In genomic region chr1:36466370-36467026, GRCh38 we compare ENCODE assay signal across 1 cellular context.
TF ChIP-seq lines count a peak whose summit lies in the region.

No MANE protein-coding gene starts in this region.

TF ChIP-seq in HCT116, 20 proteins besides CTCF, POLR2A, EP300 and RAD21 (continued from another document):
- TF ChIP-seq ZBTB33 (IDR thresholded peaks at IDR 0.05; ENCODE audit: extremely low read depth, insufficient replicate concordance, low read length) (no peak), SRF (IDR thresholded peaks at IDR 0.05; ENCODE audit: low read depth) (no peak), ZNF274 (IDR thresholded peaks at IDR 0.05; ENCODE audit: low read depth, low read length) (no peak), CEBPB (IDR thresholded peaks at IDR 0.05; ENCODE audit: low read depth) (no peak), EZH2 (IDR thresholded peaks at IDR 0.05) (no peak), ZFX (IDR thresholded peaks at IDR 0.05) (no peak), CBX3 (IDR thresholded peaks at IDR 0.05; ENCODE audit: low read depth) (no peak), TCF7L2 (IDR thresholded peaks at IDR 0.05; ENCODE audit: borderline replicate concordance, extremely low read depth, insufficient read depth, insufficient read length) (no peak), FOSL1 (IDR thresholded peaks at IDR 0.05; ENCODE audit: low read depth) (no peak), REST (IDR thresholded peaks at IDR 0.05; ENCODE audit: low read depth) (no peak), POLR2AphosphoS5 (IDR thresholded peaks at IDR 0.05; ENCODE audit: low read depth, low read length) (no peak), ATF3 (IDR thresholded peaks at IDR 0.05) (no peak), SP1 (IDR thresholded peaks at IDR 0.05; ENCODE audit: low read depth) (no peak)
- TF ChIP-seq, protein P1, sequence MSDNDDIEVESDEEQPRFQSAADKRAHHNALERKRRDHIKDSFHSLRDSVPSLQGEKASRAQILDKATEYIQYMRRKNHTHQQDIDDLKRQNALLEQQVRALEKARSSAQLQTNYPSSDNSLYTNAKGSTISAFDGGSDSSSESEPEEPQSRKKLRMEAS (IDR thresholded peaks at IDR 0.05) = no peak
TF ChIP-seq in HCT116: peak in this region for 0.
